ENCODE assay signal across 2 cellular contexts in genomic region chr22:21549558-21549957, GRCh38. TPM values are rescaled to one million over a fixed set of nuclear protein-coding genes. Genes with fewer than 3 reads are reported as not detected.
"Had no signal": no experiment of that assay in that cellular context is flagged by ENCODE, and none has a peak within 500 bp of the region (broad histone marks: within the 10 kb centered on the region; RNA-seq: fewer than 3 reads in every experiment).

No MANE protein-coding gene starts in this region.

RNA-seq across cellular contexts. Expression of gene RIMBP3C, which starts 1.7 kb away (rescaled TPM):
- total RNA-seq: vagina had no signal
- polyA plus RNA-seq: hepatocyte had no signal
